ENCODE assay signal across 1 cellular context in genomic region chr20:728022-728944, GRCh38.
A peak's percentile ranks its signal among the peaks of the same experiment; 100 is the strongest.
TF ChIP-seq lines count a peak whose summit lies in the region.

No MANE protein-coding gene starts in this region.

TF ChIP-seq in HepG2, 621 proteins besides CTCF, POLR2A, EP300 and RAD21 (continued from another document and continues in another):
- TF ChIP-seq, protein P1, sequence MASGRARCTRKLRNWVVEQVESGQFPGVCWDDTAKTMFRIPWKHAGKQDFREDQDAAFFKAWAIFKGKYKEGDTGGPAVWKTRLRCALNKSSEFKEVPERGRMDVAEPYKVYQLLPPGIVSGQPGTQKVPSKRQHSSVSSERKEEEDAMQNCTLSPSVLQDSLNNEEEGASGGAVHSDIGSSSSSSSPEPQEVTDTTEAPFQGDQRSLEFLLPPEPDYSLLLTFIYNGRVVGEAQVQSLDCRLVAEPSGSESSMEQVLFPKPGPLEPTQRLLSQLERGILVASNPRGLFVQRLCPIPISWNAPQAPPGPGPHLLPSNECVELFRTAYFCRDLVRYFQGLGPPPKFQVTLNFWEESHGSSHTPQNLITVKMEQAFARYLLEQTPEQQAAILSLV (CRISPR knock-in tag; IDR thresholded peaks at IDR 0.05; ENCODE audit: borderline replicate concordance) = peak; percentile 71; the same call in 1 of the 2 replicates
- TF ChIP-seq SAFB2 (CRISPR knock-in tag; IDR thresholded peaks at IDR 0.05; ENCODE audit: borderline replicate concordance, low read depth) (peak; percentile 72; the same call in 1 of the 2 replicates), PHF8 (CRISPR knock-in tag; IDR thresholded peaks at IDR 0.05) (peak; percentile 35; the same call in 1 of the 2 replicates), ZNF256 (CRISPR knock-in tag; conservative IDR thresholded peaks at IDR 0.05) (no peak), TBX3 (IDR thresholded peaks at IDR 0.05; ENCODE audit: borderline replicate concordance) (no peak), GATAD1 (CRISPR knock-in tag; IDR thresholded peaks at IDR 0.05) (no peak), MTA1 (CRISPR knock-in tag; IDR thresholded peaks at IDR 0.05; ENCODE audit: borderline replicate concordance) (peak; percentile 76; the same call in 1 of the 2 replicates), ESRRA (CRISPR knock-in tag; IDR thresholded peaks at IDR 0.05; ENCODE audit: low read depth) (0 out of 2 replicates have a peak, but pooled peaks have one; percentile 61), ZFP36 (IDR thresholded peaks at IDR 0.05; ENCODE audit: borderline replicate concordance, low read depth, low read length, partially characterized antibody) (no peak), GPN1 (CRISPR knock-in tag; IDR thresholded peaks at IDR 0.05; ENCODE audit: borderline replicate concordance) (no peak), MIXL1 (CRISPR knock-in tag; IDR thresholded peaks at IDR 0.05) (0 out of 2 replicates have a peak, but pooled peaks have one; percentile 29), ZNF782 (CRISPR knock-in tag; IDR thresholded peaks at IDR 0.05; ENCODE audit: borderline replicate concordance) (peak; percentile 71; the same call in 1 of the 2 replicates), KDM2A (CRISPR knock-in tag; IDR thresholded peaks at IDR 0.05; ENCODE audit: borderline replicate concordance, low read depth) (peak; percentile 96), ZIK1 (CRISPR knock-in tag; IDR thresholded peaks at IDR 0.05; ENCODE audit: borderline replicate concordance, low read depth) (0 out of 2 replicates have a peak, but pooled peaks have one; percentile 63), SOX5 (CRISPR knock-in tag; IDR thresholded peaks at IDR 0.05; ENCODE audit: borderline replicate concordance) (no peak), FOXA3 (CRISPR knock-in tag; IDR thresholded peaks at IDR 0.05) (no peak), ZNF746 (CRISPR knock-in tag; IDR thresholded peaks at IDR 0.05) (no peak; the same call in 1 of the 2 replicates), STAT5B (CRISPR knock-in tag; IDR thresholded peaks at IDR 0.05) (no peak), KDM1A (CRISPR knock-in tag; IDR thresholded peaks at IDR 0.05) (no peak), ZC3H13 (CRISPR knock-in tag; IDR thresholded peaks at IDR 0.05) (peak; percentile 65; the same call in 1 of the 2 replicates), SMC3 (IDR thresholded peaks at IDR 0.05; ENCODE audit: low read length) (peak; percentile 53; the same call in 1 of the 2 replicates), MED8 (CRISPR knock-in tag; IDR thresholded peaks at IDR 0.05; ENCODE audit: insufficient replicate concordance) (no peak), ZNF468 (CRISPR knock-in tag; IDR thresholded peaks at IDR 0.05) (0 out of 2 replicates have a peak, but pooled peaks have one; percentile 20), ETS1 (CRISPR knock-in tag; IDR thresholded peaks at IDR 0.05) (no peak), RXRA (CRISPR knock-in tag; IDR thresholded peaks at IDR 0.05) (peak; percentile 23; the same call in 1 of the 2 replicates), NR2F6 (IDR thresholded peaks at IDR 0.05) (no peak), NR2F6 (CRISPR knock-in tag; IDR thresholded peaks at IDR 0.05) (peak; percentile 35; the same call in 1 of the 2 replicates), ZNF205 (CRISPR knock-in tag; IDR thresholded peaks at IDR 0.05) (peak; percentile 81; the same call in 1 of the 2 replicates), SNAPC2 (CRISPR knock-in tag; IDR thresholded peaks at IDR 0.05) (0 out of 2 replicates have a peak, but pooled peaks have one; percentile 39), ASH2L (IDR thresholded peaks at IDR 0.05; ENCODE audit: insufficient read length, low read depth, low read length) (peak; percentile 29), STAG1 (CRISPR knock-in tag; IDR thresholded peaks at IDR 0.05) (peak; percentile 94), BCL3 (CRISPR knock-in tag; IDR thresholded peaks at IDR 0.05) (no peak), MAF1 (CRISPR knock-in tag; IDR thresholded peaks at IDR 0.05; ENCODE audit: borderline replicate concordance) (no peak), FOXK1 (CRISPR knock-in tag; IDR thresholded peaks at IDR 0.05; ENCODE audit: borderline replicate concordance, low read depth) (0 out of 2 replicates have a peak, but pooled peaks have one; percentile 33), DNMT1 (CRISPR knock-in tag; IDR thresholded peaks at IDR 0.05) (peak; percentile 69), NCOA1 (CRISPR knock-in tag; IDR thresholded peaks at IDR 0.05) (no peak), ZNF317 (CRISPR knock-in tag; IDR thresholded peaks at IDR 0.05) (peak; percentile 55; the same call in 1 of the 2 replicates), ZNF350 (CRISPR knock-in tag; IDR thresholded peaks at IDR 0.05; ENCODE audit: borderline replicate concordance, low read depth) (peak; percentile 58; the same call in 1 of the 2 replicates), GPBP1L1 (CRISPR knock-in tag; IDR thresholded peaks at IDR 0.05) (no peak), REPIN1 (CRISPR knock-in tag; IDR thresholded peaks at IDR 0.05; ENCODE audit: borderline replicate concordance, low read depth) (peak; percentile 75; the same call in 1 of the 2 replicates), FOXJ3 (CRISPR knock-in tag; IDR thresholded peaks at IDR 0.05; ENCODE audit: borderline replicate concordance) (no peak), ISL2 (CRISPR knock-in tag; IDR thresholded peaks at IDR 0.05) (peak; percentile 46; the same call in 1 of the 2 replicates)
- TF ChIP-seq, protein P2, sequence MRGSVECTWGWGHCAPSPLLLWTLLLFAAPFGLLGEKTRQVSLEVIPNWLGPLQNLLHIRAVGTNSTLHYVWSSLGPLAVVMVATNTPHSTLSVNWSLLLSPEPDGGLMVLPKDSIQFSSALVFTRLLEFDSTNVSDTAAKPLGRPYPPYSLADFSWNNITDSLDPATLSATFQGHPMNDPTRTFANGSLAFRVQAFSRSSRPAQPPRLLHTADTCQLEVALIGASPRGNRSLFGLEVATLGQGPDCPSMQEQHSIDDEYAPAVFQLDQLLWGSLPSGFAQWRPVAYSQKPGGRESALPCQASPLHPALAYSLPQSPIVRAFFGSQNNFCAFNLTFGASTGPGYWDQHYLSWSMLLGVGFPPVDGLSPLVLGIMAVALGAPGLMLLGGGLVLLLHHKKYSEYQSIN (CRISPR knock-in tag; IDR thresholded peaks at IDR 0.05; ENCODE audit: borderline replicate concordance) = no peak
- TF ChIP-seq, protein P3, sequence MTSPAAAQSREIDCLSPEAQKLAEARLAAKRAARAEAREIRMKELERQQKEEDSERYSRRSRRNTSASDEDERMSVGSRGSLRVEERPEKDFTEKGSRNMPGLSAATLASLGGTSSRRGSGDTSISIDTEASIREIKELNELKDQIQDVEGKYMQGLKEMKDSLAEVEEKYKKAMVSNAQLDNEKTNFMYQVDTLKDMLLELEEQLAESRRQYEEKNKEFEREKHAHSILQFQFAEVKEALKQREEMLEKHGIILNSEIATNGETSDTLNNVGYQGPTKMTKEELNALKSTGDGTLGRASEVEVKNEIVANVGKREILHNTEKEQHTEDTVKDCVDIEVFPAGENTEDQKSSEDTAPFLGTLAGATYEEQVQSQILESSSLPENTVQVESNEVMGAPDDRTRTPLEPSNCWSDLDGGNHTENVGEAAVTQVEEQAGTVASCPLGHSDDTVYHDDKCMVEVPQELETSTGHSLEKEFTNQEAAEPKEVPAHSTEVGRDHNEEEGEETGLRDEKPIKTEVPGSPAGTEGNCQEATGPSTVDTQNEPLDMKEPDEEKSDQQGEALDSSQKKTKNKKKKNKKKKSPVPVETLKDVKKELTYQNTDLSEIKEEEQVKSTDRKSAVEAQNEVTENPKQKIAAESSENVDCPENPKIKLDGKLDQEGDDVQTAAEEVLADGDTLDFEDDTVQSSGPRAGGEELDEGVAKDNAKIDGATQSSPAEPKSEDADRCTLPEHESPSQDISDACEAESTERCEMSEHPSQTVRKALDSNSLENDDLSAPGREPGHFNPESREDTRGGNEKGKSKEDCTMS (CRISPR knock-in tag; conservative IDR thresholded peaks at IDR 0.05) = no peak
- TF ChIP-seq, protein P4, sequence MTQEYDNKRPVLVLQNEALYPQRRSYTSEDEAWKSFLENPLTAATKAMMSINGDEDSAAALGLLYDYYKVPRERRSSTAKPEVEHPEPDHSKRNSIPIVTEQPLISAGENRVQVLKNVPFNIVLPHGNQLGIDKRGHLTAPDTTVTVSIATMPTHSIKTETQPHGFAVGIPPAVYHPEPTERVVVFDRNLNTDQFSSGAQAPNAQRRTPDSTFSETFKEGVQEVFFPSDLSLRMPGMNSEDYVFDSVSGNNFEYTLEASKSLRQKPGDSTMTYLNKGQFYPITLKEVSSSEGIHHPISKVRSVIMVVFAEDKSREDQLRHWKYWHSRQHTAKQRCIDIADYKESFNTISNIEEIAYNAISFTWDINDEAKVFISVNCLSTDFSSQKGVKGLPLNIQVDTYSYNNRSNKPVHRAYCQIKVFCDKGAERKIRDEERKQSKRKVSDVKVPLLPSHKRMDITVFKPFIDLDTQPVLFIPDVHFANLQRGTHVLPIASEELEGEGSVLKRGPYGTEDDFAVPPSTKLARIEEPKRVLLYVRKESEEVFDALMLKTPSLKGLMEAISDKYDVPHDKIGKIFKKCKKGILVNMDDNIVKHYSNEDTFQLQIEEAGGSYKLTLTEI (CRISPR knock-in tag; conservative IDR thresholded peaks at IDR 0.05) = no peak
- TF ChIP-seq, protein P5, sequence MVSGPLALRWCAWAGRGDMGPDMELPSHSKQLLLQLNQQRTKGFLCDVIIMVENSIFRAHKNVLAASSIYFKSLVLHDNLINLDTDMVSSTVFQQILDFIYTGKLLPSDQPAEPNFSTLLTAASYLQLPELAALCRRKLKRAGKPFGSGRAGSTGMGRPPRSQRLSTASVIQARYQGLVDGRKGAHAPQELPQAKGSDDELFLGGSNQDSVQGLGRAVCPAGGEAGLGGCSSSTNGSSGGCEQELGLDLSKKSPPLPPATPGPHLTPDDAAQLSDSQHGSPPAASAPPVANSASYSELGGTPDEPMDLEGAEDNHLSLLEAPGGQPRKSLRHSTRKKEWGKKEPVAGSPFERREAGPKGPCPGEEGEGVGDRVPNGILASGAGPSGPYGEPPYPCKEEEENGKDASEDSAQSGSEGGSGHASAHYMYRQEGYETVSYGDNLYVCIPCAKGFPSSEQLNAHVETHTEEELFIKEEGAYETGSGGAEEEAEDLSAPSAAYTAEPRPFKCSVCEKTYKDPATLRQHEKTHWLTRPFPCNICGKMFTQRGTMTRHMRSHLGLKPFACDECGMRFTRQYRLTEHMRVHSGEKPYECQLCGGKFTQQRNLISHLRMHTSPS (CRISPR knock-in tag; IDR thresholded peaks at IDR 0.05; ENCODE audit: low read depth) = no peak; the same call in 1 of the 2 replicates
- TF ChIP-seq, protein P6, sequence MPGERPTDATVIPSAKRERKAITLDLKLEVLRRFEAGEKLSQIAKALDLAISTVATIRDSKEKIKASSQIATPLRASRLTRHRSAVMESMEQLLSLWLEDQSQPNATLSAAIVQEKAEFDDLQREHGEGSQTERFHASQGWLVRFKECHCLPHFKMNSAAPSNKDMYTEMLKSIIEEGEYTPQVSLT (CRISPR knock-in tag; IDR thresholded peaks at IDR 0.05; ENCODE audit: borderline replicate concordance, low read depth) = no peak
- TF ChIP-seq, protein P7, sequence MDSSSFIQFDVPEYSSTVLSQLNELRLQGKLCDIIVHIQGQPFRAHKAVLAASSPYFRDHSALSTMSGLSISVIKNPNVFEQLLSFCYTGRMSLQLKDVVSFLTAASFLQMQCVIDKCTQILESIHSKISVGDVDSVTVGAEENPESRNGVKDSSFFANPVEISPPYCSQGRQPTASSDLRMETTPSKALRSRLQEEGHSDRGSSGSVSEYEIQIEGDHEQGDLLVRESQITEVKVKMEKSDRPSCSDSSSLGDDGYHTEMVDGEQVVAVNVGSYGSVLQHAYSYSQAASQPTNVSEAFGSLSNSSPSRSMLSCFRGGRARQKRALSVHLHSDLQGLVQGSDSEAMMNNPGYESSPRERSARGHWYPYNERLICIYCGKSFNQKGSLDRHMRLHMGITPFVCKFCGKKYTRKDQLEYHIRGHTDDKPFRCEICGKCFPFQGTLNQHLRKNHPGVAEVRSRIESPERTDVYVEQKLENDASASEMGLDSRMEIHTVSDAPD (CRISPR knock-in tag; IDR thresholded peaks at IDR 0.05) = no peak
- TF ChIP-seq, protein P8, sequence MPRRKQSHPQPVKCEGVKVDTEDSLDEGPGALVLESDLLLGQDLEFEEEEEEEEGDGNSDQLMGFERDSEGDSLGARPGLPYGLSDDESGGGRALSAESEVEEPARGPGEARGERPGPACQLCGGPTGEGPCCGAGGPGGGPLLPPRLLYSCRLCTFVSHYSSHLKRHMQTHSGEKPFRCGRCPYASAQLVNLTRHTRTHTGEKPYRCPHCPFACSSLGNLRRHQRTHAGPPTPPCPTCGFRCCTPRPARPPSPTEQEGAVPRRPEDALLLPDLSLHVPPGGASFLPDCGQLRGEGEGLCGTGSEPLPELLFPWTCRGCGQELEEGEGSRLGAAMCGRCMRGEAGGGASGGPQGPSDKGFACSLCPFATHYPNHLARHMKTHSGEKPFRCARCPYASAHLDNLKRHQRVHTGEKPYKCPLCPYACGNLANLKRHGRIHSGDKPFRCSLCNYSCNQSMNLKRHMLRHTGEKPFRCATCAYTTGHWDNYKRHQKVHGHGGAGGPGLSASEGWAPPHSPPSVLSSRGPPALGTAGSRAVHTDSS (CRISPR knock-in tag; conservative IDR thresholded peaks at IDR 0.05) = no peak
